ENCODE assay signal across 19 cellular contexts in genomic region chr6:129795261-129795660, GRCh38.
DNase-seq lines count a peak whose midpoint lies in the region; ATAC-seq, FAIRE-seq and TF ChIP-seq lines count a peak whose summit lies in the region.
"Had no signal": no experiment of that assay in that cellular context is flagged by ENCODE, and none has a peak within 500 bp of the region (broad histone marks: within the 10 kb centered on the region; RNA-seq: fewer than 3 reads in every experiment).

No MANE protein-coding gene starts in this region.

- in situ Hi-C loops in ACHN (cut with HindIII; ENCODE audit: low pct_ligation_motif_present, low pct_unique_long_range_greater_than_20kb, low sequenced_read_pairs) (no loop called here), astrocyte of the spinal cord (cut with HindIII; ENCODE audit: low sequenced_read_pairs) (no loop called here)

- no peak for TF ChIP-seq CTCF in astrocyte of the spinal cord (IDR thresholded peaks at IDR 0.05; ENCODE audit: low read depth, low read length)

- DNase-seq in ACHN = peak; percentile 40
- DNase-seq in HTR-8/SVneo (ENCODE audit: insufficient read length, low spot score) = peak; percentile 20
- DNase-seq in astrocyte of the spinal cord (ENCODE audit: low read depth, low spot score) = peak; percentile 5
- DNase-seq in left lobe of liver (ENCODE audit: low spot score) = peak; percentile 83
- DNase-seq in AML-193 (lab: John Stamatoyannopoulos, UW) = no peak
- no peak for DNase-seq in AG08396 (ENCODE audit: low spot score)
- DNase-seq: activated CD8-positive, alpha-beta memory T cell treated with anti-CD3 and anti-CD28 coated beads for 24 hours; activated T-cell treated with anti-CD3 and anti-CD28 coated beads, Interleukin-2, amount 50 U/mL, for 72 hours; effector memory CD4-positive, alpha-beta T cell; EL; midbrain; NCI-H1436; stimulated activated CD8-positive, alpha-beta memory T cell treated with anti-CD3 and anti-CD28 coated beads, Interleukin-4, amount 100 ng/mL, for 48 hours; T-helper 9 cell had no signal

- no peak overlapping the region for H3K4me3 ChIP-seq in astrocyte of the spinal cord (ENCODE audit: low read depth, low read length)
- H3K4me3 ChIP-seq: prostate gland, SK-N-MC, suprapubic skin had no signal

- FAIRE-seq in HTR-8/SVneo (lab: Jason Lieb, UNC) = no peak
- FAIRE-seq: islet of Langerhans had no signal

- peak; percentile 88 for ATAC-seq in left lobe of liver
- ATAC-seq in GM19351 (IDR thresholded peaks at IDR 0.05; ENCODE audit: unreplicated experiment) = no peak
- ATAC-seq: activated T-cell treated with anti-CD3 and anti-CD28 coated beads, Interleukin-2, amount 50 U/mL, for 72 hours had no signal

Comparison
In these comparisons a context has a peak if more than half of its experiments do, and no peak if none do; other contexts are left out.
1. DNase-seq: peak in ACHN (single experiment), HTR-8/SVneo (single experiment), astrocyte of the spinal cord (single experiment) and left lobe of liver (single experiment); none in AML-193 (0 of 2) and AG08396 (single experiment).